Comparison of ENCODE assay signal across 28 cellular contexts in genomic region chr3:180640987-180641386, GRCh38. TPM values are rescaled to one million over a fixed set of nuclear protein-coding genes. Genes with fewer than 3 reads are reported as not detected.
"Had no signal": no experiment of that assay in that cellular context is flagged by ENCODE, and none has a peak within 500 bp of the region (broad histone marks: within the 10 kb centered on the region; RNA-seq: fewer than 3 reads in every experiment).

No MANE protein-coding gene starts in this region.

- H3K36me3 ChIP-seq: stomach, suprapubic skin, thoracic aorta, thyroid gland, tibial artery, tibial nerve, transverse colon, upper lobe of left lung, upper lobe of right lung, uterus had no signal

- FAIRE-seq: urothelium cell line had no signal

- ATAC-seq: stimulated activated effector memory CD8-positive, alpha-beta T cell treated with anti-CD3 and anti-CD28 coated beads, Interleukin-12 subunit alpha, Interleukin-12 subunit beta, amount 100 ng/mL, for 72 hours; stimulated activated memory B cell treated with anti-CD40 and anti-IgM and Interleukin-4, amounts not matched to agents 10 μg/mL and 1 μg/mL and 100 μg/mL, for 72 hours; stimulated activated naive B cell treated with anti-CD40 and anti-IgM and Interleukin-4, amounts not matched to agents 10 μg/mL and 1 μg/mL and 100 μg/mL, for 72 hours; stimulated activated naive CD8-positive, alpha-beta T cell treated with anti-CD3 and anti-CD28 coated beads, Interleukin-15, amount 100 ng/mL, for 72 hours; stimulated activated naive CD8-positive, alpha-beta T cell treated with anti-CD3 and anti-CD28 coated beads, Interleukin-15, Interleukin-2, amounts not matched to agents 100 U/mL and 50 U/mL, for 24 hours; upper lobe of right lung had no signal

- H3K9me3 ChIP-seq: stomach, suprapubic skin, testis, thoracic aorta, thyroid gland, tibial artery, tibial nerve, transverse colon, upper lobe of left lung, upper lobe of right lung, uterus had no signal

- H3K27me3 ChIP-seq: stomach, suprapubic skin, testis, thyroid gland, tibial artery, tibial nerve, transverse colon, upper lobe of left lung, upper lobe of right lung, uterus had no signal

- H3K27ac ChIP-seq: stomach, suprapubic skin, testis, thoracic aorta, thyroid gland, tibial artery, tibial nerve, transverse colon, upper lobe of left lung, upper lobe of right lung, uterus had no signal

- H3K4me3 ChIP-seq: stomach, suprapubic skin, testis, thoracic aorta, thyroid gland, tibial artery, tibial nerve, transverse colon, upper lobe of left lung, upper lobe of right lung, uterus had no signal

- DNase-seq: stimulated activated CD4-positive, alpha-beta T cell treated with anti-CD3 and anti-CD28 coated beads, Interleukin-2, amount 100 ng/mL, for 48 hours; stimulated activated CD4-positive, alpha-beta T cell treated with anti-CD3 and anti-CD28 coated beads, Interleukin-4, amount 100 ng/mL, for 1 hour; stimulated activated CD4-positive, alpha-beta T cell treated with anti-CD3 and anti-CD28 coated beads, Interleukin-4, amount 100 ng/mL, for 24 hours; stimulated activated CD4-positive, alpha-beta T cell treated with anti-CD3 and anti-CD28 coated beads, Interleukin-4, amount 100 ng/mL, for 4 hours; stimulated activated CD8-positive, alpha-beta memory T cell treated with anti-CD3 and anti-CD28 coated beads, Interleukin-4, amount 100 ng/mL, for 48 hours; stimulated activated naive B cell treated with anti-CD40 and anti-IgM and Interleukin-4, amounts not matched to agents 10 μg/mL and 1 μg/mL and 100 μg/mL, for 72 hours; stimulated activated naive CD4-positive, alpha-beta T cell; stimulated activated naive CD4-positive, alpha-beta T cell treated with Interleukin-2 at 50 U/mL for 16 hours; stimulated activated naive CD8-positive, alpha-beta T cell treated with anti-CD3 and anti-CD28 coated beads, Interleukin-15, amount 100 ng/mL, for 72 hours; stimulated activated naive CD8-positive, alpha-beta T cell treated with anti-CD3 and anti-CD28 coated beads, Interleukin-15, Interleukin-2, amounts not matched to agents 100 U/mL and 50 U/mL, for 24 hours; stomach; substantia nigra; testis; thyroid gland; tibial artery; transverse colon; trophoblast cell; upper lobe of left lung; upper lobe of right lung; uterus had no signal

- H3K4me1 ChIP-seq: stomach, suprapubic skin, testis, thyroid gland, tibial artery, tibial nerve, transverse colon, upper lobe of left lung, upper lobe of right lung, uterus had no signal

RNA-seq across cellular contexts. Expression of gene CCDC39, which starts 38.3 kb away (rescaled TPM):
- total RNA-seq: suprapubic skin, thoracic aorta, upper lobe of right lung, ureter, urinary bladder had no signal
- polyA plus RNA-seq: stomach had no signal
